29 cellular contexts compared by ENCODE assay signal in the genomic region with DNA sequence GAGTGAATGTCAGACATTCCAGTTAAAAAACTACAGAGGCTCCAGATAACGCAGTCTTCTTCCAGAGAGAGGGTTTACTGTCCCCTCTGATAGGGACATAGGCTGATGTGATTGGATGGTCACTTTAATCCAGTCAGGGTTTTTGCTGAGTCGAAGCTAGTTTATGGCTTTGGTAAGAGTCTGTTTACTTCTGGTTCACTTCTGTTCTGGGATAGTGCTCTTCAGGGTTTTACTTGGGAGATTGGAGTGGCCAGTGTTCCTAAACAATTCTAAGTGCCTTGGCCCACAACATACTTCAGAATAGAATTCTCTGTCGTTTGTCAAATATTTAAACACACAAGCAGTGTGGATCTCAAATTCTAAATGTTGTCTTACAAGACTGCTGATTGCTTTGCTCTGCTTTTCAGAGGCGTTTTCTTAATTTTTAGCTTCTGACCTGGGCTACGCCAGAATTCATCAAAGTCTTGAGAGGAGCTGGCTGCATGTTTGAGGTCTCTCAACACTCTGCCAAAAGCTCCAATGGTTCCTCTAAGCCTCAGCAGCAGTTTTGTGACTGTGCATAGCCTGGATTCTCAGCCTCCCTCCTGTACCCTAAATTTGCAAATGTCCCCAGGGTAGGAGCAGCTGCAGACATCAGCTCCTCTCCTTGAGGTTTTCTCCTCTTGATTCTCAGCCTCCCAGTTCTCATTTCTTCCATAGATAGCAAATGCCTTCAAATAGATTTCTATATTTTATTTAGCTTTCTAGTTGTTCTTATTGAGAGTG.
"Had no signal": no experiment of that assay in that cellular context is flagged by ENCODE, and none has a peak within 500 bp of the region (broad histone marks: within the 10 kb centered on the region; RNA-seq: fewer than 3 reads in every experiment).

No MANE protein-coding gene starts in this region.

- H3K4me3 ChIP-seq: body of pancreas, cardiac muscle cell, colonic mucosa, left ventricle myocardium inferior, lung, pancreas, psoas muscle, right atrium auricular region, spleen, thoracic aorta, uterus had no signal

- H3K27ac ChIP-seq: body of pancreas, cardiac muscle cell, colonic mucosa, left ventricle myocardium inferior, pancreas, psoas muscle, right atrium auricular region, spleen, thoracic aorta, uterus had no signal

- H3K27me3 ChIP-seq: body of pancreas, cardiac muscle cell, colonic mucosa, pancreas, right atrium auricular region, spleen, uterus had no signal

- H3K27ac Mint-ChIP-seq: activated CD4-positive, alpha-beta memory T cell treated with anti-CD3 and anti-CD28 coated beads for 36 hours; activated CD4-positive, alpha-beta T cell treated with anti-CD3 and anti-CD28 coated beads, Interleukin-2, amount 10 ng/mL, durations not matched to agents 24 days and 14 days; activated naive CD8-positive, alpha-beta T cell; activated T-helper 17 cell treated with anti-CD3 and anti-CD28 coated beads, Interleukin-2, amount 50 U/mL, for 72 hours; naive thymus-derived CD8-positive, alpha-beta T cell; stimulated activated naive CD8-positive, alpha-beta T cell treated with anti-CD3 and anti-CD28 coated beads, Interleukin-15, Interleukin-2, amounts not matched to agents 100 ng/mL and 50 ng/mL, for 24 hours had no signal

- H3K4me1 ChIP-seq: body of pancreas, colonic mucosa had no signal

- FAIRE-seq: frontal cortex had no signal

- ATAC-seq: activated T-cell treated with anti-CD3 and anti-CD28 coated beads, Interleukin-2, amount 50 U/mL, for 4 hours; activated T-helper 17 cell treated with anti-CD3 and anti-CD28 coated beads, Interleukin-2, amount 50 U/mL, for 72 hours; body of pancreas; naive thymus-derived CD8-positive, alpha-beta T cell; pancreas; psoas muscle had no signal

- H3K9me3 ChIP-seq: body of pancreas, colonic mucosa, pancreas, psoas muscle, right atrium auricular region, uterus had no signal

- H3K36me3 ChIP-seq: cardiac muscle cell, colonic mucosa, pancreas, right atrium auricular region, thoracic aorta, uterus had no signal

- DNase-seq: activated CD4-positive, alpha-beta memory T cell treated with anti-CD3 and anti-CD28 coated beads for 36 hours; activated CD4-positive, alpha-beta T cell treated with anti-CD3 and anti-CD28 coated beads, Interleukin-2, amount 10 ng/mL, durations not matched to agents 24 days and 14 days; activated CD4-positive, CD25-positive, alpha-beta regulatory T cell treated with anti-CD3 and anti-CD28 coated beads, Interleukin-2, amount 50 U/mL, for 72 hours; activated gamma-delta T cell treated with Interleukin-2 at 50 U/mL for 16 hours; activated T-cell treated with anti-CD3 and anti-CD28 coated beads, Interleukin-2, amount 50 U/mL, for 4 hours; aorta; body of pancreas; cerebellar nuclear complex; colonic mucosa; effector CD8-positive, alpha-beta T cell; kidney glomerular epithelial cell; left ventricle myocardium inferior; naive thymus-derived CD8-positive, alpha-beta T cell; nucleus accumbens; pancreas; psoas muscle; spleen; stimulated activated CD4-positive, alpha-beta T cell treated with anti-CD3 and anti-CD28 coated beads, Interleukin-2, amount 100 ng/mL, for 48 hours; trophoblast cell; uterus had no signal

- H3K27me3 Mint-ChIP-seq: activated CD4-positive, alpha-beta memory T cell treated with anti-CD3 and anti-CD28 coated beads for 36 hours; activated CD4-positive, alpha-beta T cell treated with anti-CD3 and anti-CD28 coated beads, Interleukin-2, amount 10 ng/mL, durations not matched to agents 24 days and 14 days; activated naive CD8-positive, alpha-beta T cell; activated T-helper 17 cell treated with anti-CD3 and anti-CD28 coated beads, Interleukin-2, amount 50 U/mL, for 72 hours; naive thymus-derived CD8-positive, alpha-beta T cell; stimulated activated naive CD8-positive, alpha-beta T cell treated with anti-CD3 and anti-CD28 coated beads, Interleukin-15, Interleukin-2, amounts not matched to agents 100 ng/mL and 50 ng/mL, for 24 hours had no signal

- H3K4me3 Mint-ChIP-seq: activated CD4-positive, alpha-beta memory T cell treated with anti-CD3 and anti-CD28 coated beads for 36 hours; activated CD4-positive, alpha-beta T cell treated with anti-CD3 and anti-CD28 coated beads, Interleukin-2, amount 10 ng/mL, durations not matched to agents 24 days and 14 days; activated naive CD8-positive, alpha-beta T cell; activated T-cell treated with anti-CD3 and anti-CD28 coated beads, Interleukin-2, amount 50 U/mL, for 4 hours; activated T-helper 17 cell treated with anti-CD3 and anti-CD28 coated beads, Interleukin-2, amount 50 U/mL, for 72 hours; naive thymus-derived CD8-positive, alpha-beta T cell; neural crest cell; stimulated activated naive CD8-positive, alpha-beta T cell treated with anti-CD3 and anti-CD28 coated beads, Interleukin-15, Interleukin-2, amounts not matched to agents 100 ng/mL and 50 ng/mL, for 24 hours had no signal
